Comparison of ENCODE assay signal across 8 cellular contexts in the genomic region with DNA sequence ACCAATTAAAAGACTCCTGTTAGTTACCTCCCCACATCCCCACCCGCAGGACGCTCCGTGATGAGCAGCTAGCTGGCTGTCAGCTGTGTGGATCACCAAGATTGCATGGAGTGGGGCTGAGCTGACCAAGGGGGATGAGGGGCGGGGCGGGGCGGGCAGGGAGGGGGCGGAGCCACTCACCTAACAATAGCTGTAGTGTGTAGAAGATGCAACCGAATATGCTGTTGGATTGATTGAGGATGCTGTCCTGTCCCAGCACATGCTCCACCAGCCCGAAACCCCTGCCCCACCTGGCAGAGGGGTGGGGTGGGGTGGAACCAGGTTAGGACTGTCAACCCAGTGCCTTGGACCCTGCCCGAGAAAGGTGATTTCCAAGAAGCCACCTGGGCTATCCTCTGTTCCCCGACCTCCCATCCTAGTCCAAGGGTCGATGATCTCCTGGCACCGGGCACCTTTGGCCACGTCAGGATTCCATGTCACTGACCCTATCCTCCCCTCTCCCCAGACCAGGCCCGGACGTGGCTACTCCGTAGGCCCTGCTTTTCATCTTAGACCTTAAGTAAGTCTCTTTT.
DNase-seq lines count a peak whose midpoint lies in the region; ATAC-seq and TF ChIP-seq lines count a peak whose summit lies in the region.

No MANE protein-coding gene starts in this region.

- H3K79me2 ChIP-seq in MM.1S (ENCODE audit: low read length): peaks cover 20% of the 10 kb centered on the region

- H3F3A ChIP-seq in MM.1S (ENCODE audit: insufficient read depth, low read length): peaks cover 4% of the 10 kb centered on the region

- H3K4me1 ChIP-seq in MM.1S (ENCODE audit: low read length) (no peaks in the 10 kb centered on the region), iPS-18a (ENCODE audit: control insufficient read depth, low read depth, low read length) (no peaks in the 10 kb centered on the region)

- no peaks in the 10 kb centered on the region for H4K20me1 ChIP-seq in MM.1S (ENCODE audit: insufficient read depth, low read length)

- H3K36me3 ChIP-seq in MM.1S (replicated peaks; ENCODE audit: insufficient read depth, low read length): no peaks in the 10 kb centered on the region
- peaks cover 13% of the 10 kb centered on the region for H3K36me3 ChIP-seq in iPS-18a (ENCODE audit: control insufficient read depth, low read depth, low read length)

- H3K4me3 Mint-ChIP-seq in activated naive CD8-positive, alpha-beta T cell: peak overlapping the region; percentile 63
- H3K4me3 Mint-ChIP-seq in stimulated activated memory B cell treated with anti-CD40 and anti-IgM and Interleukin-4, amounts not matched to agents 10 μg/mL and 1 μg/mL and 100 μg/mL, for 72 hours: peak overlapping the region; percentile 58

- H3K9me3 ChIP-seq in MM.1S (replicated peaks; ENCODE audit: insufficient read depth, low read length) (no peaks in the 10 kb centered on the region), iPS-18a (ENCODE audit: control insufficient read depth, low read depth, low read length) (no peaks in the 10 kb centered on the region)

- peak overlapping the region; percentile 93; the same call in 1 of the 2 replicates for H3K4me2 ChIP-seq in MM.1S (ENCODE audit: low read depth, low read length)

- no peaks in the 10 kb centered on the region for H3K27me3 Mint-ChIP-seq in activated naive CD8-positive, alpha-beta T cell
- no peaks in the 10 kb centered on the region for H3K27me3 Mint-ChIP-seq in stimulated activated memory B cell treated with anti-CD40 and anti-IgM and Interleukin-4, amounts not matched to agents 10 μg/mL and 1 μg/mL and 100 μg/mL, for 72 hours

- H3K27me3 ChIP-seq in MM.1S (replicated peaks; ENCODE audit: insufficient read depth, low read length) (peaks cover 4% of the 10 kb centered on the region), iPS-18a (ENCODE audit: control insufficient read depth, insufficient read depth, low read length) (no peaks in the 10 kb centered on the region)

- DNase-seq in EL (peak; percentile 64), MM.1S (no peak), NCI-H187 (lab: John Stamatoyannopoulos, UW) (no peak)

- H3K9me3 Mint-ChIP-seq in activated naive CD8-positive, alpha-beta T cell (ENCODE audit: low read depth): no peaks in the 10 kb centered on the region
- no peaks in the 10 kb centered on the region for H3K9me3 Mint-ChIP-seq in stimulated activated memory B cell treated with anti-CD40 and anti-IgM and Interleukin-4, amounts not matched to agents 10 μg/mL and 1 μg/mL and 100 μg/mL, for 72 hours

- no peak overlapping the region for H3K27ac Mint-ChIP-seq in activated naive CD8-positive, alpha-beta T cell
- H3K27ac Mint-ChIP-seq in stimulated activated memory B cell treated with anti-CD40 and anti-IgM and Interleukin-4, amounts not matched to agents 10 μg/mL and 1 μg/mL and 100 μg/mL, for 72 hours: peak overlapping the region; percentile 83

- TF ChIP-seq CTCF in MM.1S (IDR thresholded peaks at IDR 0.05; ENCODE audit: low read length): no peak

- H3K27ac ChIP-seq in MM.1S (ENCODE audit: low read length) (no peak overlapping the region), iPS-18a (ENCODE audit: low read length) (no peak overlapping the region)

- no peaks in the 10 kb centered on the region for H3K9me2 ChIP-seq in MM.1S (replicated peaks; ENCODE audit: insufficient read depth, low read length)

- H3K4me1 Mint-ChIP-seq in activated naive CD8-positive, alpha-beta T cell (ENCODE audit: low read depth): peaks cover 23% of the 10 kb centered on the region
- peaks cover 30% of the 10 kb centered on the region for H3K4me1 Mint-ChIP-seq in stimulated activated memory B cell treated with anti-CD40 and anti-IgM and Interleukin-4, amounts not matched to agents 10 μg/mL and 1 μg/mL and 100 μg/mL, for 72 hours

- H3K9ac ChIP-seq in MM.1S (ENCODE audit: low read length) (no peak overlapping the region), iPS-18a (ENCODE audit: low read length) (peak overlapping the region; percentile 56)

- H3K4me3 ChIP-seq in MM.1S (ENCODE audit: low read length) (no peak overlapping the region), iPS-18a (ENCODE audit: low read length) (peak overlapping the region; percentile 78)

- H2AFZ ChIP-seq in MM.1S (ENCODE audit: low read length): no peak overlapping the region

- no peak for ATAC-seq in stimulated activated memory B cell treated with anti-CD40 and anti-IgM and Interleukin-4, amounts not matched to agents 10 μg/mL and 1 μg/mL and 100 μg/mL, for 72 hours
- ATAC-seq in HG03196 (IDR thresholded peaks at IDR 0.05; ENCODE audit: unreplicated experiment): no peak
- ATAC-seq in HG03460 (IDR thresholded peaks at IDR 0.05; ENCODE audit: unreplicated experiment): no peak

- H3K36me3 Mint-ChIP-seq in activated naive CD8-positive, alpha-beta T cell: no peaks in the 10 kb centered on the region
- H3K36me3 Mint-ChIP-seq in stimulated activated memory B cell treated with anti-CD40 and anti-IgM and Interleukin-4, amounts not matched to agents 10 μg/mL and 1 μg/mL and 100 μg/mL, for 72 hours: peaks cover 8% of the 10 kb centered on the region
